ENCODE assay signal across 8 cellular contexts in genomic region chr19:13978306-13978705, GRCh38. TPM values are rescaled to one million over a fixed set of nuclear protein-coding genes. Genes with fewer than 3 reads are reported as not detected.
DNase-seq lines count a peak whose midpoint lies in the region; ATAC-seq and TF ChIP-seq lines count a peak whose summit lies in the region.

No MANE protein-coding gene starts in this region.

- peak overlapping the region; percentile 75 for H3K27ac Mint-ChIP-seq in endodermal cell

- H3K9ac ChIP-seq in endodermal cell (ENCODE audit: extremely low read depth, low read length, poor library complexity, severe bottlenecking): no peak overlapping the region

- peaks cover 36% of the 10 kb centered on the region for H3K36me3 Mint-ChIP-seq in endodermal cell (ENCODE audit: low read depth)

- H3K36me3 ChIP-seq in endodermal cell (ENCODE audit: control insufficient read depth, insufficient read depth, low read length) (peaks cover 13% of the 10 kb centered on the region), mucosa of descending colon (ENCODE audit: low read depth) (no peaks in the 10 kb centered on the region), vagina (peaks cover 0 to 7% of the 10 kb centered on the region in 2 donors)

- H3K4me3 Mint-ChIP-seq in endodermal cell: peak overlapping the region; percentile 45

- TF ChIP-seq CTCF in endodermal cell (conservative IDR thresholded peaks at IDR 0.05) (no peak), mucosa of descending colon (IDR thresholded peaks at IDR 0.05) (no peak), vagina (IDR thresholded peaks at IDR 0.05) (no peak)

- H3K9me3 ChIP-seq in endodermal cell (ENCODE audit: control insufficient read depth, low read length) (no peaks in the 10 kb centered on the region), mucosa of descending colon (no peaks in the 10 kb centered on the region), vagina (no peaks in the 10 kb centered on the region)

- 11 to 67% methylated on average over 1 to 19 of the region's 19 CpGs for WGBS in endodermal cell (ENCODE audit: insufficient coverage in 1 of 2, insufficient read length in 1 of 2), 2 experiments

- ATAC-seq in mucosa of descending colon (peak; percentile 74), GM21528 (IDR thresholded peaks at IDR 0.05; ENCODE audit: low FRiP score, unreplicated experiment) (no peak), GM18868 (IDR thresholded peaks at IDR 0.05; ENCODE audit: unreplicated experiment) (no peak), GM18502 (IDR thresholded peaks at IDR 0.05; ENCODE audit: poor library complexity, unreplicated experiment) (no peak)

- TF ChIP-seq POLR2A in vagina (IDR thresholded peaks at IDR 0.05): no peak

- H3K27ac ChIP-seq in endodermal cell (ENCODE audit: low read depth, low read length) (no peak overlapping the region), vagina (peak overlapping the region; percentile 80)

- no peaks in the 10 kb centered on the region for H3K27me3 Mint-ChIP-seq in endodermal cell (ENCODE audit: insufficient read depth)

- peaks cover 10% of the 10 kb centered on the region for H3K4me1 Mint-ChIP-seq in endodermal cell

- DNase-seq in COLO668 (lab: John Stamatoyannopoulos, UW; ENCODE audit: unreplicated experiment) (peak; percentile 92), NCI-H774 (lab: John Stamatoyannopoulos, UW) (peak; percentile 63), endodermal cell (peak; percentile 100), mucosa of descending colon (peak; percentile 72 to 82 (median 82)), vagina (ENCODE audit: extremely low spot score in 2 of 2) (no peak)

- H3K4me1 ChIP-seq in endodermal cell (ENCODE audit: control insufficient read depth, insufficient read depth, low read length) (no peaks in the 10 kb centered on the region), mucosa of descending colon (ENCODE audit: low read depth) (peaks cover 7% of the 10 kb centered on the region), vagina (peaks cover 18% of the 10 kb centered on the region)

- H3K4me3 ChIP-seq in endodermal cell (ENCODE audit: low read length) (no peak overlapping the region), mucosa of descending colon (no peak overlapping the region), vagina (peak overlapping the region; percentile 52 to 58)

- H3K27me3 ChIP-seq in endodermal cell (ENCODE audit: control insufficient read depth, insufficient read depth, low read length, poor library complexity, severe bottlenecking): no peaks in the 10 kb centered on the region
- no peaks in the 10 kb centered on the region for H3K27me3 ChIP-seq in vagina

- H3K9me3 Mint-ChIP-seq in endodermal cell: no peaks in the 10 kb centered on the region

- intact Hi-C loops in mucosa of descending colon (cut with DNase I, micrococcal nuclease) (no loop called here), vagina (cut with DNase I) (no loop called here)

RNA-seq across cellular contexts. Expression of gene DCAF15, which starts 26.0 kb away (rescaled TPM):
- 10 to 100 TPM; 62.4 to 72.9 TPM for total RNA-seq in endodermal cell
- polyA plus RNA-seq in endodermal cell (2013, experiment 1 of 2): 55.3 TPM
- polyA plus RNA-seq in endodermal cell (2013, experiment 2 of 2): 50.7 TPM
- 10 to 100 TPM; 26.4 to 35.2 (median 34.7) TPM for total RNA-seq in mucosa of descending colon
- 20.6 TPM for total RNA-seq in vagina

RNA-seq across cellular contexts. Expression of gene RFX1, which starts 27.8 kb away (rescaled TPM):
- total RNA-seq in endodermal cell (10 to 100 TPM; 17.1 to 24.3 TPM), mucosa of descending colon (10 to 100 TPM; 15.8 to 17.9 (median 17.1) TPM), vagina (9.6 TPM)
- 11.6 TPM for polyA plus RNA-seq in endodermal cell (2013, experiment 1 of 2)
- polyA plus RNA-seq in endodermal cell (2013, experiment 2 of 2): 11.2 TPM

RNA-seq across cellular contexts. Expression of gene PODNL1, which starts 40.1 kb away (rescaled TPM):
- under 1 TPM in 1 of 2 donors, not detected in 1; 0.29 TPM for total RNA-seq in endodermal cell
- polyA plus RNA-seq in endodermal cell (2013, experiment 1 of 2): 1.3 TPM
- polyA plus RNA-seq in endodermal cell (2013, experiment 2 of 2): 3.0 TPM
- 1 to 10 TPM; 1.7 to 3.4 (median 2.9) TPM for total RNA-seq in mucosa of descending colon
- 5.2 TPM for total RNA-seq in vagina

RNA-seq across cellular contexts. Expression of gene RLN3, which starts 49.6 kb away (rescaled TPM):
- total RNA-seq in endodermal cell (not detected), mucosa of descending colon (not detected), vagina (not detected)
- polyA plus RNA-seq in endodermal cell (2013, experiment 1 of 2): not detected
- polyA plus RNA-seq in endodermal cell (2013, experiment 2 of 2): not detected

RNA-seq across cellular contexts. Expression of gene IL27RA, which starts 53.3 kb away (rescaled TPM):
- total RNA-seq in endodermal cell (10 to 100 TPM; 10.3 to 10.8 TPM), mucosa of descending colon (1 to 10 TPM; 2.0 to 3.1 (median 2.6) TPM), vagina (1.5 TPM)
- polyA plus RNA-seq in endodermal cell (2013, experiment 1 of 2): 4.4 TPM
- polyA plus RNA-seq in endodermal cell (2013, experiment 2 of 2): 4.1 TPM

Comparison
In these comparisons a context has a peak if more than half of its experiments do, and no peak if none do; other contexts are left out.
1. DNase-seq: peak in COLO668 (single experiment), NCI-H774 (single experiment), endodermal cell (single experiment) and mucosa of descending colon (3 of 3); none in vagina (0 of 2).
2. H3K4me3 ChIP-seq: peak in vagina (2 of 2); none in endodermal cell (single experiment) and mucosa of descending colon (single experiment).